In genomic region chr11:93613432-93613831, GRCh38 we compare ENCODE assay signal across 21 cellular contexts. TPM values are rescaled to one million over a fixed set of nuclear protein-coding genes. Genes with fewer than 3 reads are reported as not detected.
DNase-seq lines count a peak whose midpoint lies in the region; TF ChIP-seq lines count a peak whose summit lies in the region.
"Had no signal": no experiment of that assay in that cellular context is flagged by ENCODE, and none has a peak within 500 bp of the region (broad histone marks: within the 10 kb centered on the region; RNA-seq: fewer than 3 reads in every experiment).

No MANE protein-coding gene starts in this region.

- no peak overlapping the region for H3K4me2 ChIP-seq in Karpas-422 (ENCODE audit: low read depth, low read length, poor library complexity, severe bottlenecking)
- H3K4me2 ChIP-seq in osteoblast (ENCODE audit: insufficient read depth, low read length), result no peak overlapping the region
- H3K4me2 ChIP-seq: BLaER1 had no signal

- H4K20me1 ChIP-seq in Karpas-422 (ENCODE audit: insufficient read depth, low read depth, low read length) (no peaks in the 10 kb centered on the region), osteoblast (ENCODE audit: insufficient read depth, low read length) (no peaks in the 10 kb centered on the region)
- H4K20me1 ChIP-seq: BLaER1 had no signal

- H2AFZ ChIP-seq in Karpas-422 (ENCODE audit: low read length), result no peak overlapping the region
- H2AFZ ChIP-seq in osteoblast (ENCODE audit: low read length), result no peak overlapping the region

- TF ChIP-seq CTCF in VCaP (conservative IDR thresholded peaks at IDR 0.05), result no peak
- TF ChIP-seq CTCF in osteoblast (IDR thresholded peaks at IDR 0.05; ENCODE audit: extremely low read depth, low read depth, low read length), result no peak
- TF ChIP-seq CTCF in GM10248 (IDR thresholded peaks at IDR 0.05; ENCODE audit: control extremely low read depth, extremely low read depth, low read depth, missing control alignments), result no peak

- peak; percentile 66 for DNase-seq in Karpas-422
- peak; percentile 5 for DNase-seq in astrocyte of the hippocampus (ENCODE audit: low read depth, low spot score)
- peak; percentile 31 for DNase-seq in osteoblast (ENCODE audit: insufficient read length, low spot score, missing footprints)
- DNase-seq in activated CD8-positive, alpha-beta memory T cell treated with anti-CD3 and anti-CD28 coated beads, Interleukin-2, amount 50 U/mL, for 4 hours, result no peak
- DNase-seq in GM10248 (ENCODE audit: extremely low spot score), result no peak
- DNase-seq in NCI-H2081 treated with DMSO at 0.1 percent for 48 hours (lab: John Stamatoyannopoulos, UW), result no peak
- no peak for DNase-seq in dermis blood vessel endothelial cell
- DNase-seq: 8988T; ACHN; BE2C; C1 segment of cervical spinal cord; CD4-positive, alpha-beta memory T cell; COR-L47; DMS 273 treated with DMSO at 0.1 percent for 48 hours; DMS153; DMS79; DND-41; EL; GDM1 had no signal

- H3K9ac ChIP-seq in Karpas-422 (ENCODE audit: low read length), result no peak overlapping the region
- H3K9ac ChIP-seq: BLaER1 had no signal

- H3K27me3 ChIP-seq in Karpas-422 (ENCODE audit: low read length), result no peaks in the 10 kb centered on the region
- H3K27me3 ChIP-seq in osteoblast (ENCODE audit: insufficient read depth, low read length), result no peaks in the 10 kb centered on the region
- H3K27me3 ChIP-seq: BE2C, BLaER1 had no signal

- no peaks in the 10 kb centered on the region for H3K79me2 ChIP-seq in Karpas-422 (ENCODE audit: low read length)
- no peaks in the 10 kb centered on the region for H3K79me2 ChIP-seq in osteoblast (ENCODE audit: insufficient read depth, low read length)

- H3K27ac ChIP-seq in Karpas-422 (ENCODE audit: low read length) (no peak overlapping the region), VCaP (peak overlapping the region; percentile 76; the same call in 1 of the 2 replicates), osteoblast (ENCODE audit: low read depth, low read length) (no peak overlapping the region)
- H3K27ac ChIP-seq: BLaER1 had no signal

- H3K9me3 ChIP-seq in Karpas-422 (ENCODE audit: low read length) (no peaks in the 10 kb centered on the region), osteoblast (ENCODE audit: low read depth, low read length) (no peaks in the 10 kb centered on the region)
- H3K9me3 ChIP-seq: BE2C, BLaER1 had no signal

- H3K36me3 ChIP-seq in Karpas-422 (ENCODE audit: insufficient read depth, low read length) (no peaks in the 10 kb centered on the region), osteoblast (ENCODE audit: insufficient read depth, low read length) (no peaks in the 10 kb centered on the region)
- H3K36me3 ChIP-seq: BE2C, BLaER1 had no signal

- CTCF ChIA-PET in GM10248 (lab: Yijun Ruan, JAX), result interaction anchor here (1.3 kb wide), 1 partner anchor 14 kb away, joined by 4 read pairs; no protein-coding TSS in a partner anchor

- no peaks in the 10 kb centered on the region for H3K4me1 ChIP-seq in Karpas-422 (ENCODE audit: low read length)
- no peaks in the 10 kb centered on the region for H3K4me1 ChIP-seq in osteoblast (ENCODE audit: insufficient read depth, low read length)
- H3K4me1 ChIP-seq: BE2C, BLaER1 had no signal

- POLR2A ChIA-PET in GM10248 (lab: Yijun Ruan, JAX), result no interaction called here

- H3K4me3 ChIP-seq in Karpas-422 (ENCODE audit: low read length) (no peak overlapping the region), osteoblast (ENCODE audit: insufficient read depth, low read length) (no peak overlapping the region)
- H3K4me3 ChIP-seq: BLaER1 had no signal

- no peaks in the 10 kb centered on the region for H3K9me2 ChIP-seq in Karpas-422 (replicated peaks; ENCODE audit: insufficient read depth, low read length)

RNA-seq across cellular contexts. Expression of gene CEP295, which starts 48.0 kb away (rescaled TPM):
- total RNA-seq in Karpas-422 (2014; rRNA removed; shearing (Covaris generic); ENCODE audit: low replicate concordance), result 43.3 and 96.8 TPM in 2 replicates
- 19.9 and 21.8 TPM in 2 replicates for total RNA-seq in osteoblast
- 28.4 and 30.1 TPM in 2 replicates for total RNA-seq in dermis blood vessel endothelial cell

Comparison
In these comparisons a context has a peak if more than half of its experiments do, and no peak if none do; other contexts are left out.
1. DNase-seq: peak in Karpas-422 (single experiment), astrocyte of the hippocampus (single experiment) and osteoblast (single experiment); none in activated CD8-positive, alpha-beta memory T cell treated with anti-CD3 and anti-CD28 coated beads, Interleukin-2, amount 50 U/mL, for 4 hours (single experiment), GM10248 (single experiment), NCI-H2081 treated with DMSO at 0.1 percent for 48 hours (single experiment) and dermis blood vessel endothelial cell (single experiment).